Comparison of ENCODE assay signal across 22 cellular contexts in the genomic region with DNA sequence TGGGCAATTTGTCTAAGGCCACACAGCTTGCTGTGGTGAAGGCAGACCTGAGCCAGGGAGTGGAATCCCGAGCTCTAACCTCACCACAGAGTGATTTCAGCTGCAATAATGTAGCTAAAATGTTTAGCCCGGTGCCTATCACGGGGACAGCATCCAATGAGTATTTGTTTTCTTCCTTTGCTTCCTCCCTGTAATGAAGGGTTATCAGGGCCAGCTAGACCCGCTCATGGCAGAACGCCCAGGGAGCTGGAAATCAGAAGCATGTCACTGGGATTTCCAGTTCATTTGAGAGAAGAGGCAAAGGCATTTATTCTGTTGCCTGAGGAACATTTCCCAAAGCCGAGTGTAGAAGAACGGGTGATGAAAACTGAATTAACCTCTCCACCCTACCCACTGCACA.
A peak's percentile ranks its signal among the peaks of the same experiment; 100 is the strongest.
DNase-seq lines count a peak whose midpoint lies in the region; ATAC-seq, FAIRE-seq and TF ChIP-seq lines count a peak whose summit lies in the region.
"Had no signal": no experiment of that assay in that cellular context is flagged by ENCODE, and none has a peak within 500 bp of the region (broad histone marks: within the 10 kb centered on the region; RNA-seq: fewer than 3 reads in every experiment).

No MANE protein-coding gene starts in this region.

- intact Hi-C loops in HepG2 (cut with micrococcal nuclease; ENCODE audit: unreplicated experiment), result no loop called here
- intact Hi-C loops in heart left ventricle (cut with DNase I), result loop anchor here in 2 of 10 donors (5.0 to 10.0 kb wide), 2 partner anchors 52 to 509 kb away; a partner anchor contains a TSS
- intact Hi-C loops in right lobe of liver (cut with DNase I), result no loop called here

- H3K27me3 ChIP-seq in liver (ENCODE audit: control insufficient read depth in 4 of 4, insufficient read depth in 4 of 4, low read length in 3 of 4) (no peaks in the 10 kb centered on the region), HepG2 (ENCODE audit: control insufficient read depth in 1 of 2, insufficient read depth in 2 of 2, low read length in 2 of 2) (peaks cover 0 to 10% of the 10 kb centered on the region in 2 experiments; a peak in 3 of 5 replicates), heart left ventricle (no peaks in the 10 kb centered on the region), right lobe of liver (no peaks in the 10 kb centered on the region)
- H3K27me3 ChIP-seq: MG63 had no signal

- no peak for FAIRE-seq in HepG2 (lab: Jason Lieb, UNC)
- FAIRE-seq: A204.1, D721Med, GM12891, GM19239, H1 had no signal

- no peak overlapping the region for H2AFZ ChIP-seq in HepG2 (ENCODE audit: low read length)

- CTCF ChIA-PET in HepG2 (lab: Yijun Ruan, JAX; ENCODE audit: low intra/inter-chr PET ratio, low total read pairs), result no interaction called here

- no TSS peak for BruUV-seq in HepG2 (replicated peaks; lab: Mats Ljungman, UMichigan)

- POLR2A ChIA-PET in HepG2 (lab: Yijun Ruan, JAX), result no interaction called here

- H3K9me3 ChIP-seq in liver (ENCODE audit: control insufficient read depth in 4 of 4, low read length in 3 of 4) (no peaks in the 10 kb centered on the region), HepG2 (ENCODE audit: low read length) (no peaks in the 10 kb centered on the region), heart left ventricle (no peaks in the 10 kb centered on the region), right lobe of liver (no peaks in the 10 kb centered on the region)
- H3K9me3 ChIP-seq: MG63 had no signal

- H3K27ac ChIP-seq in liver (ENCODE audit: low read depth in 1 of 2, low read length in 2 of 2), result no peak overlapping the region
- H3K27ac ChIP-seq in HepG2 (ENCODE audit: extremely low read length, insufficient read depth, low read length), result no peak overlapping the region
- H3K27ac ChIP-seq in heart left ventricle, result peak overlapping the region in 3 of 12 donors; percentile 3 to 41 (median 25)
- H3K27ac ChIP-seq in right lobe of liver, result no peak overlapping the region

- no peak overlapping the region for H3K9ac ChIP-seq in liver (ENCODE audit: low read depth in 1 of 2, low read length in 2 of 2)
- H3K9ac ChIP-seq in HepG2 (ENCODE audit: insufficient read depth, low read depth, low read length), result no peak overlapping the region

- TF ChIP-seq EP300 in HepG2 (IDR thresholded peaks at IDR 0.05; ENCODE audit: low read depth in 2 of 2, low read length in 2 of 2) (no peak), HepG2 (CRISPR knock-in tag; IDR thresholded peaks at IDR 0.05; ENCODE audit: borderline replicate concordance) (no peak)

- no peak for ATAC-seq in HepG2
- ATAC-seq in heart left ventricle, result peak in 2 of 4 donors; percentile 35 to 52
- peak; percentile 40 to 73 (median 68) for ATAC-seq in right lobe of liver
- no peak for ATAC-seq in GM21423 (IDR thresholded peaks at IDR 0.05; ENCODE audit: unreplicated experiment)
- ATAC-seq: SK-N-SH treated with all-trans-retinoic acid at 6 μM for 48 hours had no signal

- TF ChIP-seq RAD21 in liver (IDR thresholded peaks at IDR 0.05) (no peak), HepG2 (CRISPR knock-in tag; IDR thresholded peaks at IDR 0.05) (no peak)

- H3K36me3 ChIP-seq in liver (ENCODE audit: control insufficient read depth in 4 of 4, insufficient read depth in 3 of 4, low read depth in 1 of 4, low read length in 3 of 4), result no peaks in the 10 kb centered on the region
- no peaks in the 10 kb centered on the region for H3K36me3 ChIP-seq in HepG2 (replicated peaks in 1 of 2; ENCODE audit: control insufficient read depth in 1 of 2, insufficient read depth in 2 of 2, low read length in 2 of 2)
- H3K36me3 ChIP-seq in heart left ventricle, result no peaks in the 10 kb centered on the region
- no peaks in the 10 kb centered on the region for H3K36me3 ChIP-seq in right lobe of liver
- H3K36me3 ChIP-seq: MG63 had no signal

- H4K20me1 ChIP-seq in HepG2 (ENCODE audit: insufficient read depth, low read length), result no peaks in the 10 kb centered on the region

- TF ChIP-seq CTCF in liver (IDR thresholded peaks at IDR 0.05; ENCODE audit: low read depth, low read length, missing input control), result no peak
- no peak for TF ChIP-seq CTCF in HepG2 (CRISPR knock-in tag; IDR thresholded peaks at IDR 0.05)
- no peak for TF ChIP-seq CTCF in heart left ventricle (IDR thresholded peaks at IDR 0.05)
- TF ChIP-seq CTCF in right lobe of liver (IDR thresholded peaks at IDR 0.05), result no peak

- TF ChIP-seq POLR2A in HepG2 (IDR thresholded peaks at IDR 0.05; ENCODE audit: insufficient read depth in 1 of 2, low read depth in 2 of 2, low read length in 2 of 2) (no peak), heart left ventricle (IDR thresholded peaks at IDR 0.05) (no peak), right lobe of liver (IDR thresholded peaks at IDR 0.05) (no peak)

- in situ Hi-C loops in HepG2 (cut with HindIII; ENCODE audit: extremely low pct_ligation_motif_present, low pct_unique_long_range_greater_than_20kb), result no loop called here

- no peak overlapping the region for H3K4me2 ChIP-seq in HepG2 (ENCODE audit: low read depth, low read length)

- 66% methylated on average over 7 of the region's 7 CpGs for WGBS in liver
- 0% methylated on average over 5 of the region's 7 CpGs for WGBS in HepG2 (ENCODE audit: low lambda C conversion rate)
- 22 to 44% (median 24%) methylated on average over 7 of the region's 7 CpGs for WGBS in heart left ventricle, 4 donors
- WGBS in right lobe of liver (ENCODE audit: insufficient coverage, low coverage, low lambda C conversion rate, missing lambda C conversion rate), result 51% methylated on average over 4 of the region's 7 CpGs

- no peaks in the 10 kb centered on the region for H3K79me2 ChIP-seq in HepG2 (ENCODE audit: insufficient read depth, low read length)

- H3K4me3 ChIP-seq in liver (ENCODE audit: low read depth in 1 of 3, low read length in 3 of 3) (no peak overlapping the region), HepG2 (replicated peaks in 1 of 3; ENCODE audit: insufficient read depth in 1 of 3, low read depth in 2 of 3, low read length in 3 of 3) (no peak overlapping the region), heart left ventricle (no peak overlapping the region), right lobe of liver (no peak overlapping the region)
- H3K4me3 ChIP-seq: MG63 had no signal

- no peaks in the 10 kb centered on the region for H3K4me1 ChIP-seq in liver (ENCODE audit: control insufficient read depth in 4 of 4, insufficient read depth in 4 of 4, low read length in 3 of 4)
- no peaks in the 10 kb centered on the region for H3K4me1 ChIP-seq in HepG2 (ENCODE audit: insufficient read depth, low read length)
- H3K4me1 ChIP-seq in heart left ventricle, result peaks cover 0 to 18% (median 5%) of the 10 kb centered on the region in 12 donors
- no peaks in the 10 kb centered on the region for H3K4me1 ChIP-seq in right lobe of liver

- DNase-seq in HepG2 (ENCODE audit: low spot score) (no peak), heart left ventricle (peak in 4 of 5 donors; percentile 39 to 59 (median 48)), right lobe of liver (peak in 1 of 3 donors; percentile 42), NCI-H2029 (lab: John Stamatoyannopoulos, UW) (no peak), OCI-M2 (lab: John Stamatoyannopoulos, UW; ENCODE audit: unreplicated experiment) (no peak), NCI-H1105 treated with DMSO at 0.1 percent for 48 hours (lab: John Stamatoyannopoulos, UW) (no peak)
- DNase-seq: CD4-positive, alpha-beta T cell; Kasumi-1; MG63; NCI-H1105; NCI-H1694; NCI-H2171; NCI-H446 treated with DMSO at 0.1 percent for 48 hours; SIG-M5 had no signal

TF ChIP-seq in liver, 16 proteins besides CTCF, POLR2A, EP300 and RAD21:
- TF ChIP-seq EGR1 (IDR thresholded peaks at IDR 0.05; ENCODE audit: low read depth in 2 of 2) (no peak), NR2F2 (IDR thresholded peaks at IDR 0.05) (peak; percentile 64)
- TF ChIP-seq, protein P1, sequence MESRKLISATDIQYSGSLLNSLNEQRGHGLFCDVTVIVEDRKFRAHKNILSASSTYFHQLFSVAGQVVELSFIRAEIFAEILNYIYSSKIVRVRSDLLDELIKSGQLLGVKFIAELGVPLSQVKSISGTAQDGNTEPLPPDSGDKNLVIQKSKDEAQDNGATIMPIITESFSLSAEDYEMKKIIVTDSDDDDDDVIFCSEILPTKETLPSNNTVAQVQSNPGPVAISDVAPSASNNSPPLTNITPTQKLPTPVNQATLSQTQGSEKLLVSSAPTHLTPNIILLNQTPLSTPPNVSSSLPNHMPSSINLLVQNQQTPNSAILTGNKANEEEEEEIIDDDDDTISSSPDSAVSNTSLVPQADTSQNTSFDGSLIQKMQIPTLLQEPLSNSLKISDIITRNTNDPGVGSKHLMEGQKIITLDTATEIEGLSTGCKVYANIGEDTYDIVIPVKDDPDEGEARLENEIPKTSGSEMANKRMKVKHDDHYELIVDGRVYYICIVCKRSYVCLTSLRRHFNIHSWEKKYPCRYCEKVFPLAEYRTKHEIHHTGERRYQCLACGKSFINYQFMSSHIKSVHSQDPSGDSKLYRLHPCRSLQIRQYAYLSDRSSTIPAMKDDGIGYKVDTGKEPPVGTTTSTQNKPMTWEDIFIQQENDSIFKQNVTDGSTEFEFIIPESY (IDR thresholded peaks at IDR 0.05), result no peak

TF ChIP-seq in HepG2, 621 proteins besides CTCF, POLR2A, EP300 and RAD21:
- TF ChIP-seq ZNF781 (CRISPR knock-in tag; IDR thresholded peaks at IDR 0.05; ENCODE audit: borderline replicate concordance, not compliant biosample characterization), result no peak
- no peak for TF ChIP-seq PHF20 (CRISPR knock-in tag; IDR thresholded peaks at IDR 0.05)
- no peak for TF ChIP-seq DNMT1 (CRISPR knock-in tag; IDR thresholded peaks at IDR 0.05)
- no peak for TF ChIP-seq SOX6 (IDR thresholded peaks at IDR 0.05)
- no peak for TF ChIP-seq SOX6 (CRISPR knock-in tag; IDR thresholded peaks at IDR 0.05)
- TF ChIP-seq, protein P2, sequence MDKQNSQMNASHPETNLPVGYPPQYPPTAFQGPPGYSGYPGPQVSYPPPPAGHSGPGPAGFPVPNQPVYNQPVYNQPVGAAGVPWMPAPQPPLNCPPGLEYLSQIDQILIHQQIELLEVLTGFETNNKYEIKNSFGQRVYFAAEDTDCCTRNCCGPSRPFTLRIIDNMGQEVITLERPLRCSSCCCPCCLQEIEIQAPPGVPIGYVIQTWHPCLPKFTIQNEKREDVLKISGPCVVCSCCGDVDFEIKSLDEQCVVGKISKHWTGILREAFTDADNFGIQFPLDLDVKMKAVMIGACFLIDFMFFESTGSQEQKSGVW (CRISPR knock-in tag; IDR thresholded peaks at IDR 0.05; ENCODE audit: borderline replicate concordance), result no peak
- TF ChIP-seq ZNF20 (CRISPR knock-in tag; IDR thresholded peaks at IDR 0.05), result no peak
- TF ChIP-seq FOSL2 (CRISPR knock-in tag; IDR thresholded peaks at IDR 0.05), result no peak
- no peak for TF ChIP-seq AGO1 (IDR thresholded peaks at IDR 0.05; ENCODE audit: low read depth, low read length, poor library complexity, severe bottlenecking)
- no peak for TF ChIP-seq ZNF670 (CRISPR knock-in tag; IDR thresholded peaks at IDR 0.05; ENCODE audit: borderline replicate concordance)

Comparison
In these comparisons a context has a peak if more than half of its experiments do, and no peak if none do; other contexts are left out.
1. ATAC-seq: peak in right lobe of liver (4 of 4); none in HepG2 (single experiment) and GM21423 (single experiment).
2. DNase-seq: peak in heart left ventricle (4 of 5); none in HepG2 (single experiment), NCI-H2029 (single experiment), OCI-M2 (single experiment) and NCI-H1105 treated with DMSO at 0.1 percent for 48 hours (single experiment).